ENCODE assay signal across 12 cellular contexts in genomic region chr7:157310676-157311185, GRCh38. TPM values are rescaled to one million over a fixed set of nuclear protein-coding genes. Genes with fewer than 3 reads are reported as not detected.
DNase-seq lines count a peak whose midpoint lies in the region; ATAC-seq, FAIRE-seq and TF ChIP-seq lines count a peak whose summit lies in the region.
"Had no signal": no experiment of that assay in that cellular context is flagged by ENCODE, and none has a peak within 500 bp of the region (broad histone marks: within the 10 kb centered on the region; RNA-seq: fewer than 3 reads in every experiment).

No MANE protein-coding gene starts in this region.

- no peak overlapping the region for H2BK120ac ChIP-seq in mesendoderm (ENCODE audit: low read depth, low read length)

- no peaks in the 10 kb centered on the region for H3K36me3 ChIP-seq in PC-9 (ENCODE audit: low read depth)
- H3K36me3 ChIP-seq in mesendoderm (ENCODE audit: control insufficient read depth, insufficient read depth, low read length): no peaks in the 10 kb centered on the region
- H3K36me3 ChIP-seq: adrenal gland had no signal

- no peak overlapping the region for H3K9ac ChIP-seq in mesendoderm (ENCODE audit: low read length)

- peak overlapping the region; percentile 56 for H2BK5ac ChIP-seq in mesendoderm (ENCODE audit: low read length)

- FAIRE-seq in HTR-8/SVneo (lab: Jason Lieb, UNC): no peak

- H3K4me1 ChIP-seq in PC-9 (replicated peaks; ENCODE audit: insufficient read depth) (peaks cover 42% of the 10 kb centered on the region), mesendoderm (ENCODE audit: control insufficient read depth, low read depth, low read length) (peaks cover 2% of the 10 kb centered on the region)
- H3K4me1 ChIP-seq: adrenal gland had no signal

- H3K36me3 Mint-ChIP-seq in natural killer cell treated with Interleukin-12 subunit alpha and Interleukin-12 subunit beta and Interleukin-15 and Interleukin-18, amount 100 ng/mL, for 72 hours: no peaks in the 10 kb centered on the region

- H3K4me3 ChIP-seq in PC-9 (no peak overlapping the region; the same call in 1 of the 2 replicates), mesendoderm (ENCODE audit: low read length) (no peak overlapping the region)
- H3K4me3 ChIP-seq: adrenal gland had no signal

- peak overlapping the region; percentile 29 for H2AK5ac ChIP-seq in mesendoderm (ENCODE audit: low read length)

- H3K27ac Mint-ChIP-seq in natural killer cell treated with Interleukin-12 subunit alpha and Interleukin-12 subunit beta and Interleukin-15 and Interleukin-18, amount 100 ng/mL, for 72 hours: peak overlapping the region in 1 of 2 donors; percentile 56

- no peak overlapping the region for H2AFZ ChIP-seq in PC-9

- H4K5ac ChIP-seq in mesendoderm (ENCODE audit: low read length): no peak overlapping the region

- peaks cover 26 to 30% of the 10 kb centered on the region in 2 donors for H3K4me1 Mint-ChIP-seq in natural killer cell treated with Interleukin-12 subunit alpha and Interleukin-12 subunit beta and Interleukin-15 and Interleukin-18, amount 100 ng/mL, for 72 hours (ENCODE audit: low read depth in 2 of 2)

- H3K9me2 ChIP-seq in PC-9 (ENCODE audit: insufficient read depth): no peaks in the 10 kb centered on the region

- peak overlapping the region; percentile 56 for H3K23ac ChIP-seq in mesendoderm (ENCODE audit: low read length)

- ATAC-seq in HG02571 (IDR thresholded peaks at IDR 0.05; ENCODE audit: unreplicated experiment): no peak
- no peak for ATAC-seq in natural killer cell treated with Interleukin-12 subunit alpha and Interleukin-12 subunit beta and Interleukin-15 and Interleukin-18, amount 100 ng/mL, for 72 hours

- H3K27ac ChIP-seq in PC-9: peak overlapping the region; percentile 91
- H3K27ac ChIP-seq in caudate nucleus (ENCODE audit: low read depth, low read length): peak overlapping the region; percentile 16
- H3K27ac ChIP-seq in mesendoderm (ENCODE audit: low read depth, low read length): peak overlapping the region; percentile 79
- H3K27ac ChIP-seq: adrenal gland had no signal

- peak overlapping the region; percentile 62 for H3K18ac ChIP-seq in mesendoderm (ENCODE audit: low read length)

- no peak for TF ChIP-seq CTCF in PC-9 (conservative IDR thresholded peaks at IDR 0.05)

- H3K9me3 ChIP-seq in PC-9 (ENCODE audit: insufficient read depth, low read depth): no peaks in the 10 kb centered on the region
- H3K9me3 ChIP-seq: adrenal gland had no signal

- H3K4me2 ChIP-seq in PC-9: peak overlapping the region; percentile 68
- no peak overlapping the region for H3K4me2 ChIP-seq in mesendoderm (ENCODE audit: low read length)

- BruUV-seq in PC-9 (replicated peaks; lab: Mats Ljungman, UMichigan): no TSS peak

- no peak overlapping the region for H3K4ac ChIP-seq in mesendoderm (ENCODE audit: low read depth, low read length)

- H3K27me3 ChIP-seq in PC-9 (ENCODE audit: insufficient read depth, low read depth): no peaks in the 10 kb centered on the region
- no peaks in the 10 kb centered on the region for H3K27me3 ChIP-seq in mesendoderm (ENCODE audit: insufficient read depth, low read length, poor library complexity)
- H3K27me3 ChIP-seq: adrenal gland had no signal

- WGBS in mesendoderm (ENCODE audit: extremely low coverage, insufficient coverage, low lambda C conversion rate): no CpG with 5 or more reads among the region's 7 CpGs

- no peaks in the 10 kb centered on the region for H3K79me1 ChIP-seq in mesendoderm (ENCODE audit: low read length)

- no peak overlapping the region for H4K8ac ChIP-seq in mesendoderm (ENCODE audit: low read depth, low read length)

- intact Hi-C loops in PC-9 (cut with micrococcal nuclease; ENCODE audit: unreplicated experiment): loop anchor here (1.0 to 2.0 kb wide), 2 partner anchors 8 to 26 kb away; partner anchors contain the start of gene DNAJB6

- no peaks in the 10 kb centered on the region for H4K20me1 ChIP-seq in PC-9 (ENCODE audit: insufficient read depth)

- H3K56ac ChIP-seq in mesendoderm (ENCODE audit: low read length): peak overlapping the region; percentile 44

- no peaks in the 10 kb centered on the region for H3K9me3 Mint-ChIP-seq in natural killer cell treated with Interleukin-12 subunit alpha and Interleukin-12 subunit beta and Interleukin-15 and Interleukin-18, amount 100 ng/mL, for 72 hours

- DNase-seq in ELR (ENCODE audit: low read depth) (peak; percentile 45), PC-9 (no peak), caudate nucleus (lab: John Stamatoyannopoulos, UW) (no peak), mesendoderm (peak; percentile 49), HTR-8/SVneo (ENCODE audit: insufficient read length, low spot score) (no peak), AML-193 (lab: John Stamatoyannopoulos, UW) (no peak)
- DNase-seq in natural killer cell treated with Interleukin-12 subunit alpha and Interleukin-12 subunit beta and Interleukin-15 and Interleukin-18, amount 100 ng/mL, for 72 hours (ENCODE audit: low spot score): no peak
- DNase-seq: adrenal gland; effector memory CD4-positive, alpha-beta T cell; Karpas-422; NCI-H2081 treated with DMSO at 0.1 percent for 48 hours had no signal

- H3K79me2 ChIP-seq in PC-9 (ENCODE audit: low read depth): no peaks in the 10 kb centered on the region
- no peaks in the 10 kb centered on the region for H3K79me2 ChIP-seq in mesendoderm (ENCODE audit: control insufficient read depth, insufficient read depth, low read length)

- CTCF ChIA-PET in PC-9 (lab: Charles Lee): no interaction called here

- no peak overlapping the region for H2BK15ac ChIP-seq in mesendoderm (replicated peaks; ENCODE audit: low read depth)

- no peak overlapping the region for H3K4me3 Mint-ChIP-seq in natural killer cell treated with Interleukin-12 subunit alpha and Interleukin-12 subunit beta and Interleukin-15 and Interleukin-18, amount 100 ng/mL, for 72 hours

- peaks cover 46% of the 10 kb centered on the region for H3F3A ChIP-seq in PC-9 (ENCODE audit: insufficient read depth, low read depth)

- H3K27me3 Mint-ChIP-seq in natural killer cell treated with Interleukin-12 subunit alpha and Interleukin-12 subunit beta and Interleukin-15 and Interleukin-18, amount 100 ng/mL, for 72 hours: no peaks in the 10 kb centered on the region

- POLR2A ChIA-PET in PC-9 (lab: Charles Lee; ENCODE audit: unreplicated experiment): no interaction called here

RNA-seq across cellular contexts. Expression of gene DNAJB6, which starts 26.1 kb away (rescaled TPM):
- 137 and 182 TPM in 2 replicates for total RNA-seq in PC-9 (2021)
- 222 TPM for polyA plus RNA-seq in mesendoderm (2013, experiment 1 of 2)
- polyA plus RNA-seq in mesendoderm (2013, experiment 2 of 2): 221 TPM
- total RNA-seq in natural killer cell treated with Interleukin-12 subunit alpha and Interleukin-12 subunit beta and Interleukin-15 and Interleukin-18, amount 100 ng/mL, for 72 hours: 100 to 1,000 TPM; 139 to 145 TPM

Comparison
In these comparisons a context has a peak if more than half of its experiments do, and no peak if none do; other contexts are left out.
1. DNase-seq: peak in ELR (single experiment) and mesendoderm (single experiment); none in PC-9 (0 of 2), caudate nucleus (0 of 61), HTR-8/SVneo (single experiment), AML-193 (0 of 2) and natural killer cell treated with Interleukin-12 subunit alpha and Interleukin-12 subunit beta and Interleukin-15 and Interleukin-18, amount 100 ng/mL, for 72 hours (single experiment).
2. H3K27ac ChIP-seq: peak in every context shown above with its lines; median percentile 91 in PC-9; 79 in mesendoderm; 16 in caudate nucleus.